In genomic region chr10:69491611-69492010, GRCh38 we compare ENCODE assay signal across 16 cellular contexts. TPM values are rescaled to one million over a fixed set of nuclear protein-coding genes. Genes with fewer than 3 reads are reported as not detected.
DNase-seq lines count a peak whose midpoint lies in the region; ATAC-seq and TF ChIP-seq lines count a peak whose summit lies in the region.
"Had no signal": no experiment of that assay in that cellular context is flagged by ENCODE, and none has a peak within 500 bp of the region (broad histone marks: within the 10 kb centered on the region; RNA-seq: fewer than 3 reads in every experiment).

No MANE protein-coding gene starts in this region.

- H3K27me3 ChIP-seq in esophagus muscularis mucosa (no peaks in the 10 kb centered on the region), sigmoid colon (no peaks in the 10 kb centered on the region)
- H3K27me3 ChIP-seq: breast epithelium, foreskin keratinocyte had no signal

- no peak for TF ChIP-seq EP300 in esophagus muscularis mucosa (IDR thresholded peaks at IDR 0.05)
- TF ChIP-seq EP300 in sigmoid colon (IDR thresholded peaks at IDR 0.05), result no peak

- H3K27ac ChIP-seq in esophagus muscularis mucosa (replicated peaks in 1 of 4) (peak overlapping the region; percentile 71 to 82 (median 78)), sigmoid colon (peak overlapping the region; percentile 82 to 93 (median 89))
- H3K27ac ChIP-seq: breast epithelium, C4-2B, epithelial cell of prostate, foreskin keratinocyte had no signal

- TF ChIP-seq CTCF in esophagus muscularis mucosa (IDR thresholded peaks at IDR 0.05), result no peak
- TF ChIP-seq CTCF in sigmoid colon (IDR thresholded peaks at IDR 0.05), result no peak

- peaks cover 0 to 11% (median 6%) of the 10 kb centered on the region in 4 donors for H3K36me3 ChIP-seq in esophagus muscularis mucosa
- H3K36me3 ChIP-seq in sigmoid colon, result no peaks in the 10 kb centered on the region
- H3K36me3 ChIP-seq: breast epithelium had no signal

- DNase-seq in left ventricle myocardium superior (peak; percentile 22), left cardiac atrium (no peak), esophagus muscularis mucosa (ENCODE audit: extremely low spot score) (no peak), sigmoid colon (peak; percentile 66), NOMO-1 treated with dmso at 0.1 percent for 144 hours (lab: John Stamatoyannopoulos, UW; ENCODE audit: unreplicated experiment) (no peak), SKM-1 (lab: John Stamatoyannopoulos, UW; ENCODE audit: unreplicated experiment) (no peak)
- no peak for DNase-seq in activated CD8-positive, alpha-beta memory T cell treated with anti-CD3 and anti-CD28 coated beads, Interleukin-2, amount 50 U/mL, for 48 hours
- DNase-seq: foreskin keratinocyte; mesenchymal stem cell; naive thymus-derived CD8-positive, alpha-beta T cell; stimulated activated CD4-positive, alpha-beta T cell treated with anti-CD3 and anti-CD28 coated beads, Interleukin-4, amount 100 ng/mL, for 1 hour had no signal

- no peak for TF ChIP-seq POLR2A in esophagus muscularis mucosa (IDR thresholded peaks at IDR 0.05; ENCODE audit: low read depth)
- TF ChIP-seq POLR2A in sigmoid colon (IDR thresholded peaks at IDR 0.05), result no peak

- H3K4me3 ChIP-seq in esophagus muscularis mucosa (no peak overlapping the region), sigmoid colon (no peak overlapping the region)
- H3K4me3 ChIP-seq: breast epithelium, skin epidermis had no signal

- ATAC-seq in left ventricle myocardium superior (peak; percentile 25), left cardiac atrium (no peak), HG03432 (IDR thresholded peaks at IDR 0.05; ENCODE audit: unreplicated experiment) (no peak)
- ATAC-seq: foreskin keratinocyte; naive thymus-derived CD8-positive, alpha-beta T cell had no signal

- WGBS in esophagus muscularis mucosa, result 59% methylated on average over 4 of the region's 4 CpGs
- 80 to 93% methylated on average over 4 of the region's 4 CpGs for WGBS in sigmoid colon, 2 donors

- intact Hi-C loops in left ventricle myocardium superior (cut with micrococcal nuclease), result no loop called here
- intact Hi-C loops in left cardiac atrium (cut with DNase I), result no loop called here
- intact Hi-C loops in esophagus muscularis mucosa (cut with DNase I), result no loop called here
- intact Hi-C loops in sigmoid colon (cut with DNase I), result loop anchor here (5.0 kb wide), 1 partner anchor 39 kb away; the partner anchor contains the start of gene TSPAN15

- H3K4me1 ChIP-seq in esophagus muscularis mucosa (peaks cover 20 to 79% (median 70%) of the 10 kb centered on the region in 4 donors), sigmoid colon (peaks cover 0 to 78% (median 72%) of the 10 kb centered on the region in 4 donors)
- H3K4me1 ChIP-seq: breast epithelium had no signal

- H3K9me3 ChIP-seq in esophagus muscularis mucosa (no peaks in the 10 kb centered on the region), sigmoid colon (peaks cover 0 to 2% (median 0%) of the 10 kb centered on the region in 4 donors)

RNA-seq across cellular contexts. Expression of gene TSPAN15, which starts 40.3 kb away (rescaled TPM):
- total RNA-seq in left ventricle myocardium superior (8.3 TPM), left cardiac atrium (10 to 100 TPM; 11.0 to 17.3 TPM), esophagus muscularis mucosa (10 to 100 TPM; 40.3 to 59.4 (median 53.5) TPM), sigmoid colon (10 to 100 TPM; 55.4 to 76.4 (median 67.4) TPM)
- polyA plus RNA-seq in sigmoid colon, result 100 to 1,000 TPM in 1 of 3 donors, 10 to 100 TPM in 2; 43.0 to 100 (median 70.9) TPM

Comparison
In these comparisons a context has a peak if more than half of its experiments do, and no peak if none do; other contexts are left out.
1. DNase-seq: peak in left ventricle myocardium superior (single experiment) and sigmoid colon (single experiment); none in left cardiac atrium (single experiment), esophagus muscularis mucosa (single experiment), activated CD8-positive, alpha-beta memory T cell treated with anti-CD3 and anti-CD28 coated beads, Interleukin-2, amount 50 U/mL, for 48 hours (single experiment), NOMO-1 treated with dmso at 0.1 percent for 144 hours (single experiment) and SKM-1 (single experiment).